Comparison of ENCODE assay signal across 9 cellular contexts in genomic region chr9:2024888-2025781, GRCh38. TPM values are rescaled to one million over a fixed set of nuclear protein-coding genes. Genes with fewer than 3 reads are reported as not detected.
A peak's percentile ranks its signal among the peaks of the same experiment; 100 is the strongest.
DNase-seq lines count a peak whose midpoint lies in the region; ATAC-seq and TF ChIP-seq lines count a peak whose summit lies in the region.
"Had no signal": no experiment of that assay in that cellular context is flagged by ENCODE, and none has a peak within 500 bp of the region (broad histone marks: within the 10 kb centered on the region; RNA-seq: fewer than 3 reads in every experiment).

No MANE protein-coding gene starts in this region.

- WGBS in heart left ventricle, 4 donors: 15 to 34% (median 30%) methylated on average over 5 of the region's 5 CpGs

- no peaks in the 10 kb centered on the region for H3K9me3 ChIP-seq in heart left ventricle

- intact Hi-C loops in heart left ventricle (cut with DNase I): loop anchor here in 3 of 10 donors (2.0 to 5.0 kb wide), 3 partner anchors 14 to 812 kb away; no protein-coding TSS in a partner anchor

- peak overlapping the region; percentile 57 for H3K27ac ChIP-seq in HL-60 (replicated peaks)
- peak overlapping the region; percentile 90 for H3K27ac ChIP-seq in VCaP
- H3K27ac ChIP-seq in heart left ventricle: peak overlapping the region; percentile 21 to 76 (median 72)

- peaks cover 18% of the 10 kb centered on the region for H3K36me3 Mint-ChIP-seq in stimulated activated memory B cell treated with anti-CD40 and anti-IgM and Interleukin-4, amounts not matched to agents 10 μg/mL and 1 μg/mL and 100 μg/mL, for 72 hours

- DNase-seq in HL-60 (ENCODE audit: low read depth in 1 of 2, low spot score in 1 of 2) (peak in 1 of 2 experiments; percentile 78), heart left ventricle (peak in 1 of 5 donors; percentile 29), NCI-H510A treated with DMSO at 0.1 percent for 48 hours (lab: John Stamatoyannopoulos, UW) (no peak)
- DNase-seq: amniotic stem cell had no signal

- no peak overlapping the region for H3K4me3 ChIP-seq in HL-60 (replicated peaks; ENCODE audit: insufficient read depth, low read length)
- H3K4me3 ChIP-seq in heart left ventricle: peak overlapping the region in 1 of 12 donors; percentile 3

- H3K27me3 Mint-ChIP-seq in stimulated activated memory B cell treated with anti-CD40 and anti-IgM and Interleukin-4, amounts not matched to agents 10 μg/mL and 1 μg/mL and 100 μg/mL, for 72 hours: no peaks in the 10 kb centered on the region

- H3K27me3 ChIP-seq in HL-60 (ENCODE audit: insufficient read depth, poor library complexity, severe bottlenecking) (no peaks in the 10 kb centered on the region), heart left ventricle (no peaks in the 10 kb centered on the region)

- no peak for TF ChIP-seq POLR2A in heart left ventricle (IDR thresholded peaks at IDR 0.05)

- no peaks in the 10 kb centered on the region for H3K9me3 Mint-ChIP-seq in stimulated activated memory B cell treated with anti-CD40 and anti-IgM and Interleukin-4, amounts not matched to agents 10 μg/mL and 1 μg/mL and 100 μg/mL, for 72 hours

- peaks cover 18 to 99% (median 89%) of the 10 kb centered on the region in 12 donors for H3K4me1 ChIP-seq in heart left ventricle

- peak; percentile 64 to 85 (median 74) for ATAC-seq in heart left ventricle
- ATAC-seq in stimulated activated memory B cell treated with anti-CD40 and anti-IgM and Interleukin-4, amounts not matched to agents 10 μg/mL and 1 μg/mL and 100 μg/mL, for 72 hours: no peak
- no peak for ATAC-seq in HG02623 (IDR thresholded peaks at IDR 0.05; ENCODE audit: unreplicated experiment)
- ATAC-seq in HG03159 (IDR thresholded peaks at IDR 0.05; ENCODE audit: unreplicated experiment): no peak
- ATAC-seq in HG02759 (IDR thresholded peaks at IDR 0.05; ENCODE audit: unreplicated experiment): no peak

- no peak overlapping the region for H3K4me3 Mint-ChIP-seq in stimulated activated memory B cell treated with anti-CD40 and anti-IgM and Interleukin-4, amounts not matched to agents 10 μg/mL and 1 μg/mL and 100 μg/mL, for 72 hours

- peaks cover 0 to 10% (median 4%) of the 10 kb centered on the region in 9 donors for H3K36me3 ChIP-seq in heart left ventricle

- TF ChIP-seq CTCF in HL-60 (IDR thresholded peaks at IDR 0.05; ENCODE audit: insufficient read depth, low read length) (no peak), VCaP (conservative IDR thresholded peaks at IDR 0.05) (no peak), heart left ventricle (IDR thresholded peaks at IDR 0.05) (no peak)

- H3K27ac Mint-ChIP-seq in stimulated activated memory B cell treated with anti-CD40 and anti-IgM and Interleukin-4, amounts not matched to agents 10 μg/mL and 1 μg/mL and 100 μg/mL, for 72 hours: peak overlapping the region; percentile 28

- peaks cover 92% of the 10 kb centered on the region for H3K4me1 Mint-ChIP-seq in stimulated activated memory B cell treated with anti-CD40 and anti-IgM and Interleukin-4, amounts not matched to agents 10 μg/mL and 1 μg/mL and 100 μg/mL, for 72 hours

RNA-seq across cellular contexts. Expression of gene SMARCA2, which starts 10.0 kb away (rescaled TPM):
- total RNA-seq in heart left ventricle: 100 to 1,000 TPM in 6 of 9 donors, 10 to 100 TPM in 3; 88.0 to 149 (median 115) TPM
- 10 to 100 TPM; 29.3 to 31.8 TPM for polyA plus RNA-seq in heart left ventricle

Comparison
In these comparisons a context has a peak if more than half of its experiments do, and no peak if none do; other contexts are left out.
1. ATAC-seq: peak in heart left ventricle (4 of 4); none in stimulated activated memory B cell treated with anti-CD40 and anti-IgM and Interleukin-4, amounts not matched to agents 10 μg/mL and 1 μg/mL and 100 μg/mL, for 72 hours (single experiment), HG02623 (single experiment), HG03159 (single experiment) and HG02759 (single experiment).
2. Peak in every context shown above with its lines, with median percentiles within 50 percentile points of each other: H3K27ac ChIP-seq.